ENCODE assay signal across 22 cellular contexts in the genomic region with DNA sequence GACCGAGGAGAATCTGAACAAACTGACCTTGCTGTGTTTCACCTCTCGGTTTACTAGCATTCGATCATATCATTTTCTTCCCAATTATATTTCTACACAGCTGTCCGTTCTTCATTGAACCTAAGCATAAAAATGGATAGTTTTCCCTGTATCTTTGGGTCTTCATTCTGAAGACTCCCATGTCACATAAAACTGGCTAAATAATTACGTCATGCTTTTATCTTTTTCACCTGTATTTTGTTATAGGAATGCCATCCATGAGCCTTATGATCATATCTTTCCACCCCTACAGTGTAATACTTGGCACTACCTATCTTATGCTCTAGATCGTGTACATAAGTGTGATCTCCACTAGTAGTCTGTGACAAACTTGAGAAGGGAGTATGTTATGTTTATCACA.
DNase-seq lines count a peak whose midpoint lies in the region; ATAC-seq, FAIRE-seq and TF ChIP-seq lines count a peak whose summit lies in the region.
"Had no signal": no experiment of that assay in that cellular context is flagged by ENCODE, and none has a peak within 500 bp of the region (broad histone marks: within the 10 kb centered on the region; RNA-seq: fewer than 3 reads in every experiment).

No MANE protein-coding gene starts in this region.

- no peak overlapping the region for H3K56ac ChIP-seq in H1 (replicated peaks; ENCODE audit: insufficient read length, low read depth, low read length)

- H3K4me1 ChIP-seq in HepG2 (ENCODE audit: insufficient read depth, low read length) (no peaks in the 10 kb centered on the region), right lobe of liver (no peaks in the 10 kb centered on the region), astrocyte (ENCODE audit: insufficient read depth, low read length) (no peaks in the 10 kb centered on the region), H1 (replicated peaks in 1 of 4; ENCODE audit: control insufficient read depth in 3 of 4, insufficient read depth in 4 of 4, low read length in 3 of 4) (peaks cover 0 to 3% (median 1%) of the 10 kb centered on the region in 4 experiments; a peak in 3 of 7 replicates)
- H3K4me1 ChIP-seq: A549; BLaER1 treated with 17β-estradiol and CSF1 and Interleukin-3, amounts not matched to agents 10 nM and 100 nM; Caco-2 had no signal

- H3K23ac ChIP-seq in H1 (ENCODE audit: insufficient read length): no peak overlapping the region

- CTCF ChIA-PET in HepG2 (lab: Yijun Ruan, JAX; ENCODE audit: low intra/inter-chr PET ratio, low total read pairs): no interaction called here
- CTCF ChIA-PET in H1 (lab: Charles Lee; ENCODE audit: partially characterized antibody): no interaction called here

- no peak for ATAC-seq in HepG2
- ATAC-seq in right lobe of liver: no peak
- ATAC-seq: A549; CD8-positive, alpha-beta T cell had no signal

- H3K18ac ChIP-seq in H1 (ENCODE audit: extremely low read depth, low read length): no peak overlapping the region

- H3K36me3 ChIP-seq in HepG2 (replicated peaks in 1 of 2; ENCODE audit: control insufficient read depth in 1 of 2, insufficient read depth in 2 of 2, low read length in 2 of 2): no peaks in the 10 kb centered on the region
- H3K36me3 ChIP-seq in right lobe of liver: no peaks in the 10 kb centered on the region
- no peaks in the 10 kb centered on the region for H3K36me3 ChIP-seq in astrocyte (ENCODE audit: insufficient read depth, low read length)
- no peaks in the 10 kb centered on the region for H3K36me3 ChIP-seq in H1 (ENCODE audit: control insufficient read depth in 2 of 4, insufficient read depth in 4 of 4, low read length in 3 of 4)
- H3K36me3 ChIP-seq: BLaER1 treated with 17β-estradiol and CSF1 and Interleukin-3, amounts not matched to agents 10 nM and 100 nM had no signal

- no peak overlapping the region for H4K91ac ChIP-seq in H1 (replicated peaks; ENCODE audit: insufficient read length, low read length)

- DNase-seq in HepG2 (ENCODE audit: low spot score) (no peak), right lobe of liver (no peak), astrocyte (ENCODE audit: low read depth) (no peak), H1 (ENCODE audit: low read depth in 1 of 2, low spot score in 2 of 2) (no peak), H4 (ENCODE audit: low spot score) (no peak), ureter (ENCODE audit: low spot score) (no peak)
- DNase-seq: AML-193; Caco-2; Calu3; CD4-positive, alpha-beta T cell; CD8-positive, alpha-beta T cell; DMS79 treated with DMSO at 0.1 percent for 48 hours; GF-D8 had no signal

- TF ChIP-seq EP300 in HepG2 (IDR thresholded peaks at IDR 0.05; ENCODE audit: low read depth in 2 of 2, low read length in 2 of 2): no peak
- no peak for TF ChIP-seq EP300 in HepG2 (CRISPR knock-in tag; IDR thresholded peaks at IDR 0.05; ENCODE audit: borderline replicate concordance)
- TF ChIP-seq EP300 in H1 (IDR thresholded peaks at IDR 0.05; ENCODE audit: borderline replicate concordance in 1 of 2, low read depth in 2 of 2, low read length in 2 of 2): no peak

- H3K9me3 ChIP-seq in HepG2 (ENCODE audit: low read length): peaks cover 11% of the 10 kb centered on the region; the same call in 1 of the 2 replicates
- H3K9me3 ChIP-seq in right lobe of liver: no peaks in the 10 kb centered on the region
- H3K9me3 ChIP-seq in astrocyte (ENCODE audit: insufficient read depth, low read depth, low read length): no peaks in the 10 kb centered on the region
- H3K9me3 ChIP-seq in H1 (ENCODE audit: insufficient read depth in 2 of 2, low read depth in 1 of 2, low read length in 1 of 2): no peaks in the 10 kb centered on the region
- H3K9me3 ChIP-seq: A549; BLaER1 treated with 17β-estradiol and CSF1 and Interleukin-3, amounts not matched to agents 10 nM and 100 nM; Caco-2 had no signal

- H3K23me2 ChIP-seq in H1 (ENCODE audit: low read depth, low read length): no peaks in the 10 kb centered on the region

- H3K4me2 ChIP-seq in HepG2 (ENCODE audit: low read depth, low read length) (no peak overlapping the region), astrocyte (ENCODE audit: low read length) (no peak overlapping the region), H1 (ENCODE audit: insufficient read depth in 1 of 2, low read depth in 2 of 2, low read length in 2 of 2) (no peak overlapping the region)
- H3K4me2 ChIP-seq: A549; BLaER1 treated with 17β-estradiol and CSF1 and Interleukin-3, amounts not matched to agents 10 nM and 100 nM had no signal

- in situ Hi-C loops in HepG2 (cut with HindIII; ENCODE audit: extremely low pct_ligation_motif_present, low pct_unique_long_range_greater_than_20kb): no loop called here

- TF ChIP-seq CTCF in HepG2 (CRISPR knock-in tag; IDR thresholded peaks at IDR 0.05) (no peak), right lobe of liver (IDR thresholded peaks at IDR 0.05) (no peak), astrocyte (IDR thresholded peaks at IDR 0.05; ENCODE audit: insufficient read depth, low read depth, low read length) (no peak), H1 (IDR thresholded peaks at IDR 0.05; ENCODE audit: control extremely low read depth in 1 of 3, insufficient read depth in 1 of 3, low read depth in 1 of 3, low read length in 3 of 3) (no peak)

- no peaks in the 10 kb centered on the region for H3K36me3 Mint-ChIP-seq in astrocyte (ENCODE audit: low read depth, unreplicated experiment)
- H3K36me3 Mint-ChIP-seq: CD8-positive, alpha-beta T cell had no signal

- H2AFZ ChIP-seq in HepG2 (ENCODE audit: low read length): no peak overlapping the region
- H2AFZ ChIP-seq in astrocyte (ENCODE audit: low read depth, low read length): no peak overlapping the region
- H2AFZ ChIP-seq in H1 (ENCODE audit: low read length): no peak overlapping the region

- intact Hi-C loops in HepG2 (cut with micrococcal nuclease; ENCODE audit: unreplicated experiment): no loop called here
- intact Hi-C loops in right lobe of liver (cut with DNase I): no loop called here

- 16% methylated on average over 6 of the region's 6 CpGs for WGBS in HepG2 (ENCODE audit: low lambda C conversion rate)
- 49% methylated on average over 6 of the region's 6 CpGs for WGBS in right lobe of liver (ENCODE audit: insufficient coverage, low coverage, low lambda C conversion rate, missing lambda C conversion rate)
- 91% methylated on average over 6 of the region's 6 CpGs; no CpG with 5 or more reads in 1 of the 2 experiments for WGBS in H1 (ENCODE audit: extremely low coverage in 1 of 2, insufficient coverage in 1 of 2, insufficient read length in 1 of 2, insufficient replicate concordance in 2 of 2, low coverage in 1 of 2, low lambda C conversion rate in 2 of 2, missing lambda C conversion rate in 1 of 2), 2 experiments

- peak overlapping the region; percentile 78 for H3K4ac ChIP-seq in H1 (replicated peaks; ENCODE audit: insufficient read length, low read depth, low read length)

- no peaks in the 10 kb centered on the region for H3K4me1 Mint-ChIP-seq in astrocyte (ENCODE audit: low read depth, unreplicated experiment)
- H3K4me1 Mint-ChIP-seq: B cell had no signal

- H3K4me3 Mint-ChIP-seq in astrocyte (ENCODE audit: unreplicated experiment): no peak overlapping the region
- H3K4me3 Mint-ChIP-seq: B cell; CD4-positive, alpha-beta T cell; CD8-positive, alpha-beta T cell had no signal

- H3K14ac ChIP-seq in H1 (ENCODE audit: insufficient read length): no peak overlapping the region

- no peaks in the 10 kb centered on the region for H3K79me1 ChIP-seq in H1 (ENCODE audit: low read depth, low read length)

- H3K9me3 Mint-ChIP-seq in astrocyte (ENCODE audit: unreplicated experiment): peaks cover 4% of the 10 kb centered on the region
- H3K9me3 Mint-ChIP-seq: CD4-positive, alpha-beta T cell; CD8-positive, alpha-beta T cell had no signal

- H2BK120ac ChIP-seq in H1 (replicated peaks; ENCODE audit: low read depth, low read length): no peak overlapping the region

- no peak overlapping the region; the same call in 1 of the 2 replicates for H2BK20ac ChIP-seq in H1 (ENCODE audit: low read length)

- H4K20me1 ChIP-seq in HepG2 (ENCODE audit: insufficient read depth, low read length) (no peaks in the 10 kb centered on the region), astrocyte (ENCODE audit: insufficient read depth, low read length) (no peaks in the 10 kb centered on the region), H1 (replicated peaks in 1 of 2; ENCODE audit: control insufficient read depth in 1 of 2, insufficient read depth in 2 of 2, low read length in 2 of 2) (no peaks in the 10 kb centered on the region)
- H4K20me1 ChIP-seq: BLaER1 treated with 17β-estradiol and CSF1 and Interleukin-3, amounts not matched to agents 10 nM and 100 nM had no signal

- H3K27me3 Mint-ChIP-seq in astrocyte (ENCODE audit: low read depth, unreplicated experiment): peaks cover 3% of the 10 kb centered on the region
- H3K27me3 Mint-ChIP-seq: B cell; CD4-positive, alpha-beta T cell had no signal

- no peak overlapping the region for H2BK15ac ChIP-seq in H1 (ENCODE audit: low read length)

- POLR2A ChIA-PET in HepG2 (lab: Yijun Ruan, JAX): no interaction called here
- POLR2A ChIA-PET in H1 (lab: Charles Lee; ENCODE audit: partially characterized antibody): no interaction called here

- TF ChIP-seq POLR2A in HepG2 (IDR thresholded peaks at IDR 0.05; ENCODE audit: insufficient read depth in 1 of 2, low read depth in 2 of 2, low read length in 2 of 2): no peak
- TF ChIP-seq POLR2A in right lobe of liver (IDR thresholded peaks at IDR 0.05): no peak
- no peak for TF ChIP-seq POLR2A in H1 (IDR thresholded peaks at IDR 0.05; ENCODE audit: control extremely low read depth in 1 of 2, low read depth in 2 of 2, low read length in 2 of 2)

- TF ChIP-seq RAD21 in HepG2 (CRISPR knock-in tag; IDR thresholded peaks at IDR 0.05) (no peak), H1 (IDR thresholded peaks at IDR 0.05 in 1 of 2, conservative IDR thresholded peaks at IDR 0.05 in 1 of 2; ENCODE audit: low read depth in 2 of 2, low read length in 2 of 2) (no peak)

- H3K27ac ChIP-seq in HepG2 (ENCODE audit: extremely low read length, insufficient read depth, low read length): no peak overlapping the region
- H3K27ac ChIP-seq in right lobe of liver: no peak overlapping the region
- H3K27ac ChIP-seq in astrocyte (ENCODE audit: low read depth, low read length): no peak overlapping the region
- no peak overlapping the region for H3K27ac ChIP-seq in H1 (ENCODE audit: low read depth, low read length)
- H3K27ac ChIP-seq: 22Rv1; A549; BLaER1 treated with 17β-estradiol and CSF1 and Interleukin-3, amounts not matched to agents 10 nM and 100 nM; C4-2B had no signal

- BruUV-seq in HepG2 (replicated peaks; lab: Mats Ljungman, UMichigan): no TSS peak

- H3K4me3 ChIP-seq in HepG2 (replicated peaks in 1 of 3; ENCODE audit: insufficient read depth in 1 of 3, low read depth in 2 of 3, low read length in 3 of 3) (no peak overlapping the region), right lobe of liver (no peak overlapping the region), astrocyte (ENCODE audit: insufficient read depth, low read depth, low read length) (no peak overlapping the region), H1 (ENCODE audit: extremely low read depth in 1 of 4, insufficient read depth in 2 of 4, low read depth in 3 of 4, low read length in 4 of 4) (no peak overlapping the region)
- H3K4me3 ChIP-seq: A549; BLaER1 treated with 17β-estradiol and CSF1 and Interleukin-3, amounts not matched to agents 10 nM and 100 nM had no signal

- no peak overlapping the region for H2BK5ac ChIP-seq in H1 (ENCODE audit: low read depth, low read length)

- no peak overlapping the region for H4K5ac ChIP-seq in H1 (ENCODE audit: insufficient read length, low read depth, low read length)

- no peak overlapping the region for H2AK5ac ChIP-seq in H1 (ENCODE audit: low read depth, low read length)

- no peak overlapping the region for H3K9ac ChIP-seq in HepG2 (ENCODE audit: insufficient read depth, low read depth, low read length)
- H3K9ac ChIP-seq in astrocyte (ENCODE audit: low read length): no peak overlapping the region
- H3K9ac ChIP-seq in H1 (replicated peaks in 1 of 4; ENCODE audit: extremely low read depth in 1 of 4, low read depth in 3 of 4, low read length in 3 of 4): no peak overlapping the region
- H3K9ac ChIP-seq: BLaER1 treated with 17β-estradiol and CSF1 and Interleukin-3, amounts not matched to agents 10 nM and 100 nM had no signal

- H3K27me3 ChIP-seq in HepG2 (ENCODE audit: control insufficient read depth in 1 of 2, insufficient read depth in 2 of 2, low read length in 2 of 2): no peaks in the 10 kb centered on the region
- H3K27me3 ChIP-seq in right lobe of liver: no peaks in the 10 kb centered on the region
- H3K27me3 ChIP-seq in astrocyte (ENCODE audit: insufficient read depth, low read length): no peaks in the 10 kb centered on the region
- H3K27me3 ChIP-seq in H1 (replicated peaks in 1 of 4; ENCODE audit: control insufficient read depth in 3 of 4, extremely low read depth in 1 of 4, insufficient read depth in 3 of 4, low read length in 3 of 4): no peaks in the 10 kb centered on the region

- no peak for FAIRE-seq in HepG2 (lab: Jason Lieb, UNC)
- FAIRE-seq in astrocyte (lab: Jason Lieb, UNC): peak; percentile 98
- FAIRE-seq in H1 (lab: Jason Lieb, UNC): no peak
- FAIRE-seq: D721Med, G401.6, GM12892, GM18507 had no signal

- H2BK12ac ChIP-seq in H1 (ENCODE audit: low read depth, low read length): no peak overlapping the region

- H3K79me2 ChIP-seq in HepG2 (ENCODE audit: insufficient read depth, low read length) (no peaks in the 10 kb centered on the region), astrocyte (ENCODE audit: insufficient read depth, low read length) (no peaks in the 10 kb centered on the region), H1 (ENCODE audit: control insufficient read depth in 1 of 2, insufficient read depth in 2 of 2, low read length in 2 of 2) (no peaks in the 10 kb centered on the region)

- H4K8ac ChIP-seq in H1 (ENCODE audit: extremely low read depth, insufficient read depth, low read length): no peak overlapping the region

- no peak overlapping the region for H3K27ac Mint-ChIP-seq in astrocyte (ENCODE audit: unreplicated experiment)
- H3K27ac Mint-ChIP-seq: B cell; CD4-positive, alpha-beta T cell; CD8-positive, alpha-beta T cell had no signal
